26 cellular contexts compared by ENCODE assay signal in genomic region chr3:135056733-135057310, GRCh38.
"Had no signal": no experiment of that assay in that cellular context is flagged by ENCODE, and none has a peak within 500 bp of the region (broad histone marks: within the 10 kb centered on the region; RNA-seq: fewer than 3 reads in every experiment).

No MANE protein-coding gene starts in this region.

- H3K27me3 ChIP-seq: brain microvascular endothelial cell, Peyer's patch, SJCRH30 had no signal

- H3K36me3 Mint-ChIP-seq: activated CD4-positive, alpha-beta memory T cell treated with anti-CD3 and anti-CD28 coated beads for 36 hours; activated naive CD4-positive, alpha-beta T cell treated with anti-CD3 and anti-CD28 coated beads, Interleukin-2, amount 10 ng/mL, durations not matched to agents 7 days and 5 days; activated naive CD8-positive, alpha-beta T cell treated with anti-CD3 and anti-CD28 coated beads for 36 hours; IgD-negative memory B cell had no signal

- H3K4me3 ChIP-seq: Peyer's patch, SJCRH30 had no signal

- H3K27ac ChIP-seq: brain microvascular endothelial cell, Peyer's patch, RWPE1, SJCRH30, VCaP had no signal

- H3K4me1 ChIP-seq: Peyer's patch, SJCRH30 had no signal

- ATAC-seq: activated T-helper 17 cell treated with anti-CD3 and anti-CD28 coated beads, Interleukin-2, amount 50 U/mL, for 72 hours had no signal

- DNase-seq: activated CD4-positive, alpha-beta memory T cell treated with anti-CD3 and anti-CD28 coated beads for 36 hours; activated CD4-positive, alpha-beta T cell treated with anti-CD3 and anti-CD28 coated beads, Interleukin-2, amount 10 ng/mL, durations not matched to agents 7 days and 5 days; activated CD4-positive, CD25-positive, alpha-beta regulatory T cell; activated gamma-delta T cell; activated naive CD4-positive, alpha-beta T cell treated with anti-CD3 and anti-CD28 coated beads, Interleukin-2, amount 10 ng/mL, durations not matched to agents 7 days and 5 days; activated naive CD8-positive, alpha-beta T cell treated with anti-CD3 and anti-CD28 coated beads for 36 hours; activated T-cell treated with anti-CD3 and anti-CD28 coated beads for 4 hours; activated T-cell treated with anti-CD3 and anti-CD28 coated beads, Interleukin-2, amount 50 U/mL, for 48 hours; brain microvascular endothelial cell; KG1; NCI-H1048; NCI-H1694; NCI-H2029; NCI-H2227 treated with DMSO at 0.1 percent for 48 hours; NCI-H526 treated with DMSO at 0.1 percent for 48 hours; NK-92 treated with Interleukin-12 subunit alpha and Interleukin-12 subunit beta, amount 100 ng/mL, for 24 hours; OCI-M1; Peyer's patch; Right ventricle myocardium superior; SJCRH30; SK-N-SH; T-helper 1 cell had no signal

- H3K36me3 ChIP-seq: brain microvascular endothelial cell, Peyer's patch, SJCRH30 had no signal

- H3K27me3 Mint-ChIP-seq: activated CD4-positive, alpha-beta memory T cell treated with anti-CD3 and anti-CD28 coated beads for 36 hours; activated CD4-positive, alpha-beta T cell treated with anti-CD3 and anti-CD28 coated beads, Interleukin-2, amount 10 ng/mL, durations not matched to agents 7 days and 5 days; activated naive CD4-positive, alpha-beta T cell treated with anti-CD3 and anti-CD28 coated beads, Interleukin-2, amount 10 ng/mL, durations not matched to agents 7 days and 5 days; activated naive CD8-positive, alpha-beta T cell treated with anti-CD3 and anti-CD28 coated beads for 36 hours; activated T-helper 17 cell treated with anti-CD3 and anti-CD28 coated beads, Interleukin-2, amount 50 U/mL, for 72 hours; IgD-negative memory B cell had no signal

- H3K4me1 Mint-ChIP-seq: activated CD4-positive, alpha-beta T cell treated with anti-CD3 and anti-CD28 coated beads, Interleukin-2, amount 10 ng/mL, durations not matched to agents 7 days and 5 days; activated naive CD4-positive, alpha-beta T cell treated with anti-CD3 and anti-CD28 coated beads, Interleukin-2, amount 10 ng/mL, durations not matched to agents 7 days and 5 days; activated naive CD8-positive, alpha-beta T cell treated with anti-CD3 and anti-CD28 coated beads for 36 hours; activated T-helper 17 cell treated with anti-CD3 and anti-CD28 coated beads, Interleukin-2, amount 50 U/mL, for 72 hours; IgD-negative memory B cell had no signal

- H3K27ac Mint-ChIP-seq: activated CD4-positive, alpha-beta memory T cell treated with anti-CD3 and anti-CD28 coated beads for 36 hours; activated CD4-positive, alpha-beta T cell treated with anti-CD3 and anti-CD28 coated beads, Interleukin-2, amount 10 ng/mL, durations not matched to agents 7 days and 5 days; activated naive CD4-positive, alpha-beta T cell treated with anti-CD3 and anti-CD28 coated beads, Interleukin-2, amount 10 ng/mL, durations not matched to agents 7 days and 5 days; activated naive CD8-positive, alpha-beta T cell treated with anti-CD3 and anti-CD28 coated beads for 36 hours; activated T-helper 17 cell treated with anti-CD3 and anti-CD28 coated beads, Interleukin-2, amount 50 U/mL, for 72 hours; IgD-negative memory B cell had no signal

- H3K4me3 Mint-ChIP-seq: activated CD4-positive, alpha-beta memory T cell treated with anti-CD3 and anti-CD28 coated beads for 36 hours; activated CD4-positive, alpha-beta T cell treated with anti-CD3 and anti-CD28 coated beads, Interleukin-2, amount 10 ng/mL, durations not matched to agents 7 days and 5 days; activated naive CD4-positive, alpha-beta T cell treated with anti-CD3 and anti-CD28 coated beads, Interleukin-2, amount 10 ng/mL, durations not matched to agents 7 days and 5 days; activated naive CD8-positive, alpha-beta T cell treated with anti-CD3 and anti-CD28 coated beads for 36 hours; activated T-helper 17 cell treated with anti-CD3 and anti-CD28 coated beads, Interleukin-2, amount 50 U/mL, for 72 hours; IgD-negative memory B cell had no signal

- H3K9me3 Mint-ChIP-seq: activated CD4-positive, alpha-beta memory T cell treated with anti-CD3 and anti-CD28 coated beads for 36 hours; activated CD4-positive, alpha-beta T cell treated with anti-CD3 and anti-CD28 coated beads, Interleukin-2, amount 10 ng/mL, durations not matched to agents 7 days and 5 days; activated naive CD4-positive, alpha-beta T cell treated with anti-CD3 and anti-CD28 coated beads, Interleukin-2, amount 10 ng/mL, durations not matched to agents 7 days and 5 days; activated naive CD8-positive, alpha-beta T cell treated with anti-CD3 and anti-CD28 coated beads for 36 hours had no signal

- H3K9me3 ChIP-seq: Peyer's patch, SJCRH30, SK-N-SH had no signal
